Comparison of ENCODE assay signal across 7 cellular contexts in the genomic region with DNA sequence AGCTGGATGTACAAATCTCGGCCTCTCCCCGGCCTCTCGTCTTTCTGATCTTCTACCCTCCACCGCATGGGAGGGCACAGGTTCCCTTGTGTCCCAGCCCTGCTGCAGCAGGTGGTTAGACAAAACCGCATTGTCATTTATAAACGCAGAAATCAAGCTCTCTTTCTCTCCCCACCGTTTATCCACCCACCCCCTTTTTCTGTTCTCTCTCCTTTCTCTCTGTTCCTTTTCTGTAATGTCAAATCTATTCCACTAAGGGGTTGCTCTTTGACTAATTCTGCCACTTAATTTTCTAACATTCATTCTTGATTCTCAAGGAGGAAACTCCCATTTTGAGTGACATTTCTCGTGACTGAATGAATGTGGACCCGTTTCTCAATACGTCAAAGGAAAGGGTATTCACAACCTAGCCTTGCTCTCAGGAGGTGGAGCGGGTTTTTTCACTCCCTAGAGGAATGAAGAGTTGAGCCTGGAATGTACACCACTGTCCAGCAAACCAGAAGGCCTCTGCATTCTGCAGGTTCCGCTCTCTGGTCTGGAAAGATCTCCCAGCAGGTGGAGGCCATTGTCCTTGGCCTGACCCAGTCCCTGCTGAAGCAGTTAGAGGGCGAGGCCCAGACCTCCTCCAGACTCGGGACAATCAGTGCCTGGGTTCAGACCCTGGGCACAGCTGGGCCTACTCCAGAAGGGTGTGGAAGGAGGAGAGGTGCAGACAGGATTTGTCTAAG.
A peak's percentile ranks its signal among the peaks of the same experiment; 100 is the strongest.
DNase-seq lines count a peak whose midpoint lies in the region; ATAC-seq and TF ChIP-seq lines count a peak whose summit lies in the region.

No MANE protein-coding gene starts in this region.

- H3K9me3 Mint-ChIP-seq in mesothelial cell of epicardium (no peaks in the 10 kb centered on the region), MCF 10A (ENCODE audit: unreplicated experiment) (no peaks in the 10 kb centered on the region)

- H3K27ac Mint-ChIP-seq in mesothelial cell of epicardium (peak overlapping the region; percentile 39), MCF 10A (ENCODE audit: low read depth, unreplicated experiment) (no peak overlapping the region)

- 64 to 66% methylated on average over 13 to 14 of the region's 14 CpGs for WGBS in lower leg skin, 2 donors

- H3K4me3 Mint-ChIP-seq in mesothelial cell of epicardium, result no peak overlapping the region
- no peak overlapping the region for H3K4me3 Mint-ChIP-seq in MCF 10A (ENCODE audit: unreplicated experiment)

- peaks cover 7% of the 10 kb centered on the region for H3K27me3 Mint-ChIP-seq in mesothelial cell of epicardium (ENCODE audit: low read depth)
- H3K27me3 Mint-ChIP-seq in MCF 10A (ENCODE audit: insufficient read depth, unreplicated experiment), result no peaks in the 10 kb centered on the region

- no peaks in the 10 kb centered on the region; the same call in none of the 2 replicates for H3K4me1 ChIP-seq in Panc1 (ENCODE audit: control insufficient read depth, insufficient read depth, low read length)

- in situ Hi-C loops in Panc1 (cut with HindIII; ENCODE audit: low pct_unique_long_range_greater_than_20kb, low sequenced_read_pairs), result no loop called here

- H3K36me3 Mint-ChIP-seq in mesothelial cell of epicardium, result no peaks in the 10 kb centered on the region
- no peaks in the 10 kb centered on the region for H3K36me3 Mint-ChIP-seq in MCF 10A (ENCODE audit: insufficient read depth, unreplicated experiment)

- DNase-seq in Panc1 (ENCODE audit: low read depth, low spot score) (no peak), mesothelial cell of epicardium (ENCODE audit: low spot score in 2 of 2, unreplicated experiment in 2 of 2) (no peak), lower leg skin (ENCODE audit: low spot score in 2 of 2) (no peak), DMS79 treated with DMSO at 0.1 percent for 48 hours (lab: John Stamatoyannopoulos, UW) (no peak), MCF 10A (ENCODE audit: unreplicated experiment) (no peak)

- no peak overlapping the region for H3K4me3 ChIP-seq in Panc1 (ENCODE audit: low read depth in 2 of 2, low read length in 2 of 2)
- no peak overlapping the region for H3K4me3 ChIP-seq in lower leg skin (ENCODE audit: low read depth, poor library complexity, severe bottlenecking)

- ATAC-seq in GM18870 (IDR thresholded peaks at IDR 0.05; ENCODE audit: unreplicated experiment) (peak; percentile 74), HG02610 (IDR thresholded peaks at IDR 0.05; ENCODE audit: unreplicated experiment) (peak; percentile 71), Panc1 (peak; percentile 37; the same call in 1 of the 2 replicates)

- no peak overlapping the region for H3K27ac ChIP-seq in Panc1 (ENCODE audit: low read length)

- CTCF ChIA-PET in Panc1 (lab: Charles Lee) (no interaction called here), MCF 10A (lab: Yijun Ruan, JAX) (interaction anchor here (0.6 to 1.9 kb wide), 6 partner anchors 20 to 249 kb away, joined by 3 to 10 read pairs (median 3); no protein-coding TSS in a partner anchor)

- H3K9me3 ChIP-seq in Panc1 (ENCODE audit: control insufficient read depth, insufficient read depth, low read depth, low read length), result no peaks in the 10 kb centered on the region

- intact Hi-C loops in Panc1 (cut with micrococcal nuclease; ENCODE audit: unreplicated experiment), result loop anchor here (10.0 kb wide), 1 partner anchor 186 kb away; a partner anchor contains a TSS
- intact Hi-C loops in lower leg skin (cut with DNase I; ENCODE audit: low total_unique reads), result no loop called here
- intact Hi-C loops in MCF 10A (cut with micrococcal nuclease), result loop anchor here (5.0 kb wide), 1 partner anchor 184 kb away; a partner anchor contains a TSS

- no peak for TF ChIP-seq POLR2A in lower leg skin (IDR thresholded peaks at IDR 0.05)

- POLR2A ChIA-PET in Panc1 (lab: Charles Lee), result no interaction called here
- POLR2A ChIA-PET in MCF 10A (lab: Yijun Ruan, JAX), result interaction anchor here (0.9 to 2.3 kb wide), 4 partner anchors 18 to 95 kb away, joined by 3 to 10 read pairs (median 6); no protein-coding TSS in a partner anchor

- BruUV-seq in Panc1 (replicated peaks; lab: Mats Ljungman, UMichigan) (no TSS peak), MCF 10A (replicated peaks; lab: Mats Ljungman, UMichigan) (no TSS peak)

- H3K27me3 ChIP-seq in Panc1 (ENCODE audit: control insufficient read depth, insufficient read depth, low read length), result no peaks in the 10 kb centered on the region

- H3K4me1 Mint-ChIP-seq in mesothelial cell of epicardium, result peaks cover 15% of the 10 kb centered on the region
- no peaks in the 10 kb centered on the region for H3K4me1 Mint-ChIP-seq in MCF 10A (ENCODE audit: insufficient read depth, unreplicated experiment)

- no peaks in the 10 kb centered on the region for H3K36me3 ChIP-seq in Panc1 (ENCODE audit: control insufficient read depth, insufficient read depth, low read length)

- TF ChIP-seq CTCF in Panc1 (IDR thresholded peaks at IDR 0.05), result no peak
- no peak for TF ChIP-seq CTCF in mesothelial cell of epicardium (IDR thresholded peaks at IDR 0.05; ENCODE audit: unreplicated experiment)
- no peak for TF ChIP-seq CTCF in lower leg skin (IDR thresholded peaks at IDR 0.05)
- no peak for TF ChIP-seq CTCF in MCF 10A (IDR thresholded peaks at IDR 0.05; ENCODE audit: unreplicated experiment)
